In the genomic region with DNA sequence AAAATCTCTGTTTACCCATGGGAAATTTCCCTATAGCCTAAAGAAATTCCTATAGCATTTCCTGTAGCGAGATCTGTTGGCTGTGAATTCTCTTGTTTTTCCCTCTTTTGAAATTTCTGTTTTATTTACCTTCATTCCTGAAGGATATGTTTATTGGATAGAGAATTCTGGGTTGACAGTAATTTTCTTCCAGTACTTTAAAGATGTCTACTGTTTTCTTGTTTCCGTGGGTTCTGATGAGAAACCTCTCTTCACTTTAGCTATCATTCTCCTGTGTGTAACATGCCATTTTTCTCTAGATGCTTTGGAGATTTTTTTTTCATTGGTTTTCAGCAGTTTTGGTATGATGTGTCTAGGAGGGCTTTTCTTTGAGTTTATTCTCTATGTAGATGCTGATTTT, we compare ENCODE assay signal across 17 cellular contexts.
DNase-seq lines count a peak whose midpoint lies in the region; ATAC-seq and TF ChIP-seq lines count a peak whose summit lies in the region.
"Had no signal": no experiment of that assay in that cellular context is flagged by ENCODE, and none has a peak within 500 bp of the region (broad histone marks: within the 10 kb centered on the region; RNA-seq: fewer than 3 reads in every experiment).

No MANE protein-coding gene starts in this region.

- H3K4me3 ChIP-seq in CD8-positive, alpha-beta T cell (ENCODE audit: low read depth, low read length), result no peak overlapping the region
- H3K4me3 ChIP-seq in HEK293 (ENCODE audit: low read depth, low read length), result no peak overlapping the region
- H3K4me3 ChIP-seq: BLaER1, GM23248, HAP-1 had no signal

- peak overlapping the region; percentile 25 for H3K27ac Mint-ChIP-seq in activated naive CD4-positive, alpha-beta T cell treated with anti-CD3 and anti-CD28 coated beads, Interleukin-2, amount 10 ng/mL, durations not matched to agents 7 days and 5 days
- peak overlapping the region; percentile 77 for H3K27ac Mint-ChIP-seq in CD8-positive, alpha-beta T cell
- peak overlapping the region in 4 of 6 donors; percentile 25 to 73 (median 53) for H3K27ac Mint-ChIP-seq in immature natural killer cell
- H3K27ac Mint-ChIP-seq: CD14-positive monocyte had no signal

- peaks cover 6% of the 10 kb centered on the region for H3K4me1 Mint-ChIP-seq in activated naive CD4-positive, alpha-beta T cell treated with anti-CD3 and anti-CD28 coated beads, Interleukin-2, amount 10 ng/mL, durations not matched to agents 7 days and 5 days
- peaks cover 36% of the 10 kb centered on the region for H3K4me1 Mint-ChIP-seq in CD8-positive, alpha-beta T cell (ENCODE audit: low read depth)
- H3K4me1 Mint-ChIP-seq in immature natural killer cell, result peaks cover 38 to 73% of the 10 kb centered on the region in 2 donors
- H3K4me1 Mint-ChIP-seq: CD14-positive monocyte had no signal

- no peaks in the 10 kb centered on the region for H3K27me3 Mint-ChIP-seq in activated naive CD4-positive, alpha-beta T cell treated with anti-CD3 and anti-CD28 coated beads, Interleukin-2, amount 10 ng/mL, durations not matched to agents 7 days and 5 days
- H3K27me3 Mint-ChIP-seq in CD8-positive, alpha-beta T cell (ENCODE audit: low read depth), result no peaks in the 10 kb centered on the region
- H3K27me3 Mint-ChIP-seq in immature natural killer cell (ENCODE audit: low read depth in 3 of 3), result peaks cover 0 to 4% (median 0%) of the 10 kb centered on the region in 3 donors
- H3K27me3 Mint-ChIP-seq: CD4-positive, alpha-beta memory T cell had no signal

- no peaks in the 10 kb centered on the region for H3K27me3 ChIP-seq in CD8-positive, alpha-beta T cell (ENCODE audit: insufficient read depth, low read length)
- H3K27me3 ChIP-seq: BLaER1 had no signal

- H3K27ac ChIP-seq in CD8-positive, alpha-beta T cell (ENCODE audit: low read depth, low read length), result no peak overlapping the region
- H3K27ac ChIP-seq in HEK293 (ENCODE audit: extremely low read depth, low read depth, low read length), result no peak overlapping the region
- H3K27ac ChIP-seq: BLaER1, GM23248, HL-60 had no signal

- H3K4me3 Mint-ChIP-seq in activated naive CD4-positive, alpha-beta T cell treated with anti-CD3 and anti-CD28 coated beads, Interleukin-2, amount 10 ng/mL, durations not matched to agents 7 days and 5 days, result no peak overlapping the region
- H3K4me3 Mint-ChIP-seq in CD8-positive, alpha-beta T cell, result no peak overlapping the region
- no peak overlapping the region for H3K4me3 Mint-ChIP-seq in immature natural killer cell
- H3K4me3 Mint-ChIP-seq: CD14-positive monocyte; CD4-positive, alpha-beta memory T cell had no signal

- H3K9me3 ChIP-seq in CD8-positive, alpha-beta T cell (ENCODE audit: low read length), result peaks cover 4% of the 10 kb centered on the region
- no peaks in the 10 kb centered on the region for H3K9me3 ChIP-seq in HEK293 (ENCODE audit: control insufficient read depth, insufficient read depth, low read depth, low read length)

- H3K9me3 Mint-ChIP-seq in activated naive CD4-positive, alpha-beta T cell treated with anti-CD3 and anti-CD28 coated beads, Interleukin-2, amount 10 ng/mL, durations not matched to agents 7 days and 5 days, result peaks cover 10% of the 10 kb centered on the region
- H3K9me3 Mint-ChIP-seq in CD8-positive, alpha-beta T cell, result peaks cover 15% of the 10 kb centered on the region
- peaks cover 1 to 14% (median 7%) of the 10 kb centered on the region in 6 donors for H3K9me3 Mint-ChIP-seq in immature natural killer cell

- intact Hi-C loops in CD8-positive, alpha-beta T cell (cut with DNase I, micrococcal nuclease), result no loop called here

- POLR2A ChIA-PET in CD8-positive, alpha-beta T cell (lab: Charles Lee), result interaction anchor here (1.4 kb wide), 1 partner anchor 79 kb away, joined by 3 read pairs; no protein-coding TSS in a partner anchor
- POLR2A ChIA-PET in HEK293 (lab: Yijun Ruan, JAX), result no interaction called here

- CTCF ChIA-PET in activated naive CD4-positive, alpha-beta T cell treated with anti-CD3 and anti-CD28 coated beads, Interleukin-2, amount 10 ng/mL, durations not matched to agents 7 days and 5 days (lab: Charles Lee), result no interaction called here
- CTCF ChIA-PET in CD8-positive, alpha-beta T cell (lab: Charles Lee), result no interaction called here
- CTCF ChIA-PET in HEK293 (lab: Yijun Ruan, JAX), result no interaction called here

- peaks cover 11% of the 10 kb centered on the region for H3K4me1 ChIP-seq in CD8-positive, alpha-beta T cell (ENCODE audit: insufficient read depth, low read length)
- no peaks in the 10 kb centered on the region for H3K4me1 ChIP-seq in HEK293 (ENCODE audit: control insufficient read depth, insufficient read depth, low read length)
- H3K4me1 ChIP-seq: HAP-1 had no signal

- no peak for DNase-seq in activated naive CD4-positive, alpha-beta T cell treated with anti-CD3 and anti-CD28 coated beads, Interleukin-2, amount 10 ng/mL, durations not matched to agents 7 days and 5 days
- DNase-seq in activated naive CD4-positive, alpha-beta T cell (lab: John Stamatoyannopoulos, UW), result no peak
- no peak for DNase-seq in CD8-positive, alpha-beta T cell
- DNase-seq in immature natural killer cell (no peak), KG1 (lab: John Stamatoyannopoulos, UW) (no peak)
- no peak for DNase-seq in stimulated activated CD4-positive, alpha-beta T cell treated with anti-CD3 and anti-CD28 coated beads, Interleukin-12 subunit alpha, Interleukin-12 subunit beta, amount 100 ng/mL, for 4 hours
- DNase-seq: 8988T; Calu3; CD4-positive, alpha-beta memory T cell; DMS79 treated with DMSO at 0.1 percent for 48 hours; GF-D8; GM23248 had no signal

- peaks cover 80% of the 10 kb centered on the region for H3K36me3 Mint-ChIP-seq in activated naive CD4-positive, alpha-beta T cell treated with anti-CD3 and anti-CD28 coated beads, Interleukin-2, amount 10 ng/mL, durations not matched to agents 7 days and 5 days
- H3K36me3 Mint-ChIP-seq in CD8-positive, alpha-beta T cell, result peaks cover 88% of the 10 kb centered on the region
- peaks cover 51 to 67% (median 59%) of the 10 kb centered on the region in 3 donors for H3K36me3 Mint-ChIP-seq in immature natural killer cell

- no peak for TF ChIP-seq CTCF in CD8-positive, alpha-beta T cell (IDR thresholded peaks at IDR 0.05)
- TF ChIP-seq CTCF in HEK293 (tag by site-specific recombination; IDR thresholded peaks at IDR 0.05), result no peak

- H3K36me3 ChIP-seq in CD8-positive, alpha-beta T cell (ENCODE audit: insufficient read depth, low read length), result peaks cover 40% of the 10 kb centered on the region
- H3K36me3 ChIP-seq in HEK293 (ENCODE audit: control insufficient read depth in 2 of 2, insufficient read depth in 1 of 2, low read length in 2 of 2), result no peaks in the 10 kb centered on the region; a peak in 1 of 3 replicates
- H3K36me3 ChIP-seq: HAP-1 had no signal

- ATAC-seq in CD8-positive, alpha-beta T cell, result no peak

TF ChIP-seq in HEK293, 187 proteins besides CTCF, POLR2A, EP300 and RAD21:
- TF ChIP-seq SETDB1 (IDR thresholded peaks at IDR 0.05; ENCODE audit: insufficient read length, low read length) (peak; percentile 91), ZNF600 (tag by site-specific recombination; IDR thresholded peaks at IDR 0.05) (no peak), ZXDB (tag by site-specific recombination; IDR thresholded peaks at IDR 0.05) (no peak), IKZF3 (tag by site-specific recombination; IDR thresholded peaks at IDR 0.05) (no peak)
- TF ChIP-seq, protein P1, sequence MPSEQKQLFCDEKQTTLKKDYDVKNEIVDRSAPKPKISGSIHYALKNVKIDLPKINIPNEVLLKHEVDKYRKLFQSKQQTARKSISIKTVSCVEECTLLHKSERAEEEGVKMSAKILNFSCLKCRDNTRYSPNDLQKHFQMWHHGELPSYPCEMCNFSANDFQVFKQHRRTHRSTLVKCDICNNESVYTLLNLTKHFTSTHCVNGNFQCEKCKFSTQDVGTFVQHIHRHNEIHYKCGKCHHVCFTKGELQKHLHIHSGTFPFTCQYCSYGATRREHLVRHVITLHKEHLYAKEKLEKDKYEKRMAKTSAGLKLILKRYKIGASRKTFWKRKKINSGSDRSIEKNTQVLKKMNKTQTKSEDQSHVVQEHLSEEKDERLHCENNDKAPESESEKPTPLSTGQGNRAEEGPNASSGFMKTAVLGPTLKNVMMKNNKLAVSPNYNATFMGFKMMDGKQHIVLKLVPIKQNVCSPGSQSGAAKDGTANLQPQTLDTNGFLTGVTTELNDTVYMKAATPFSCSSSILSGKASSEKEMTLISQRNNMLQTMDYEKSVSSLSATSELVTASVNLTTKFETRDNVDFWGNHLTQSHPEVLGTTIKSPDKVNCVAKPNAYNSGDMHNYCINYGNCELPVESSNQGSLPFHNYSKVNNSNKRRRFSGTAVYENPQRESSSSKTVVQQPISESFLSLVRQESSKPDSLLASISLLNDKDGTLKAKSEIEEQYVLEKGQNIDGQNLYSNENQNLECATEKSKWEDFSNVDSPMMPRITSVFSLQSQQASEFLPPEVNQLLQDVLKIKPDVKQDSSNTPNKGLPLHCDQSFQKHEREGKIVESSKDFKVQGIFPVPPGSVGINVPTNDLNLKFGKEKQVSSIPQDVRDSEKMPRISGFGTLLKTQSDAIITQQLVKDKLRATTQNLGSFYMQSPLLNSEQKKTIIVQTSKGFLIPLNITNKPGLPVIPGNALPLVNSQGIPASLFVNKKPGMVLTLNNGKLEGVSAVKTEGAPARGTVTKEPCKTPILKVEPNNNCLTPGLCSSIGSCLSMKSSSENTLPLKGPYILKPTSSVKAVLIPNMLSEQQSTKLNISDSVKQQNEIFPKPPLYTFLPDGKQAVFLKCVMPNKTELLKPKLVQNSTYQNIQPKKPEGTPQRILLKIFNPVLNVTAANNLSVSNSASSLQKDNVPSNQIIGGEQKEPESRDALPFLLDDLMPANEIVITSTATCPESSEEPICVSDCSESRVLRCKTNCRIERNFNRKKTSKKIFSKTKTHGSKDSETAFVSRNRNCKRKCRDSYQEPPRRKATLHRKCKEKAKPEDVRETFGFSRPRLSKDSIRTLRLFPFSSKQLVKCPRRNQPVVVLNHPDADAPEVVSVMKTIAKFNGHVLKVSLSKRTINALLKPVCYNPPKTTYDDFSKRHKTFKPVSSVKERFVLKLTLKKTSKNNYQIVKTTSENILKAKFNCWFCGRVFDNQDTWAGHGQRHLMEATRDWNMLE (tag by site-specific recombination; conservative IDR thresholded peaks at IDR 0.05; ENCODE audit: low read depth), result no peak

Comparison
In these comparisons a context has a peak if more than half of its experiments do, and no peak if none do; other contexts are left out.
1. H3K27ac Mint-ChIP-seq: peak in every context shown above with its lines; median percentile 77 in CD8-positive, alpha-beta T cell; 53 in immature natural killer cell; 25 in activated naive CD4-positive, alpha-beta T cell treated with anti-CD3 and anti-CD28 coated beads, Interleukin-2, amount 10 ng/mL, durations not matched to agents 7 days and 5 days.